ENCODE assay signal across 1 cellular context in genomic region chr1:43360616-43361015, GRCh38.
TF ChIP-seq lines count a peak whose summit lies in the region.

No MANE protein-coding gene starts in this region.

TF ChIP-seq in HepG2, 621 proteins besides CTCF, POLR2A, EP300 and RAD21:
- no peak for TF ChIP-seq FOXK1 (CRISPR knock-in tag; IDR thresholded peaks at IDR 0.05; ENCODE audit: borderline replicate concordance, low read depth)
- TF ChIP-seq TCF12 (IDR thresholded peaks at IDR 0.05), result no peak
- no peak for TF ChIP-seq TCF12 (CRISPR knock-in tag; IDR thresholded peaks at IDR 0.05)
- no peak for TF ChIP-seq MYC (CRISPR knock-in tag; IDR thresholded peaks at IDR 0.05; ENCODE audit: borderline replicate concordance)
- TF ChIP-seq SMARCE1 (IDR thresholded peaks at IDR 0.05; ENCODE audit: borderline replicate concordance), result no peak
- no peak for TF ChIP-seq ATF3 (CRISPR knock-in tag; IDR thresholded peaks at IDR 0.05)
- no peak for TF ChIP-seq ZNF276 (CRISPR knock-in tag; IDR thresholded peaks at IDR 0.05; ENCODE audit: low read depth)
- TF ChIP-seq ZNF160 (CRISPR knock-in tag; IDR thresholded peaks at IDR 0.05), result no peak
- TF ChIP-seq DMTF1 (CRISPR knock-in tag; IDR thresholded peaks at IDR 0.05), result no peak
- no peak for TF ChIP-seq ZNF251 (CRISPR knock-in tag; IDR thresholded peaks at IDR 0.05)
- TF ChIP-seq ZNF768 (CRISPR knock-in tag; IDR thresholded peaks at IDR 0.05), result no peak
- no peak for TF ChIP-seq ZNF460 (CRISPR knock-in tag; IDR thresholded peaks at IDR 0.05; ENCODE audit: borderline replicate concordance)
